ENCODE assay signal across 25 cellular contexts in the genomic region with DNA sequence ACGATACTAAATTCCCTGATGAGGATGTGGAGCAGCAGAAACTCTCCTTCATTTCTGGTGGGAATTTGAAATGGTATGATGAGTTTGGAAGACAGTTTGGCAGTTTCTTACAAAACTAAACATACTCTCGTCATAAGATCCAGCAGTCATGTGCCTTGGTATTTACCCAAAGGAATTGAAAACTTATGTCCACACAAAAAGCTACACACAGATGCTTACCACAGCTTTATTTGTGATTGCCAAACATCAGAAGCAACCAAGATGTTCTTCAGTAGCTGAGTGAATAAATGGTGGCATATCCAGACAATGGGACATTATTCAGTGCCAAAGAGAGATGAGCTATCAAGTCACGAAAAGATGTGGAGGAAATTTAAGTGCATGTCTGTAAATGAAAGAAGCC.
"Had no signal": no experiment of that assay in that cellular context is flagged by ENCODE, and none has a peak within 500 bp of the region (broad histone marks: within the 10 kb centered on the region; RNA-seq: fewer than 3 reads in every experiment).

No MANE protein-coding gene starts in this region.

- H3K4me1 ChIP-seq: vagina had no signal

- H3K4me1 Mint-ChIP-seq: memory B cell, natural killer cell had no signal

- H3K27me3 Mint-ChIP-seq: memory B cell had no signal

- H3K4me3 ChIP-seq: colonic mucosa, gastrocnemius medialis, heart left ventricle, hepatocyte, lung, ovary, right atrium auricular region, smooth muscle cell, stomach, thyroid gland, vagina had no signal

- H3K9me3 ChIP-seq: colonic mucosa, gastrocnemius medialis, ovary, thyroid gland, vagina had no signal

- ATAC-seq: gastrocnemius medialis, heart left ventricle, left lobe of liver, natural killer cell, sciatic nerve had no signal

- H3K27ac Mint-ChIP-seq: memory B cell, natural killer cell had no signal

- H3K36me3 ChIP-seq: colonic mucosa, gastrocnemius medialis, heart left ventricle, ovary, right atrium auricular region, stomach, thyroid gland, vagina had no signal

- DNase-seq: colonic mucosa; dermis blood vessel endothelial cell; effector memory CD4-positive, alpha-beta T cell; gastrocnemius medialis; heart left ventricle; kidney; natural killer cell; occipital lobe; ovary; stimulated activated CD4-positive, alpha-beta T cell treated with anti-CD3 and anti-CD28 coated beads, Interleukin-12 subunit alpha, Interleukin-12 subunit beta, amount 100 ng/mL, for 4 hours; stimulated activated CD4-positive, alpha-beta T cell treated with anti-CD3 and anti-CD28 coated beads, Interleukin-1b, Interleukin-23, amount 100 ng/mL, for 48 hours; stimulated activated CD4-positive, alpha-beta T cell treated with anti-CD3 and anti-CD28 coated beads, Interleukin-4, amount 100 ng/mL, for 1 hour; stimulated activated CD8-positive, alpha-beta memory T cell treated with anti-CD3 and anti-CD28 coated beads, Interleukin-4, amount 100 ng/mL, for 48 hours; stimulated activated naive CD4-positive, alpha-beta T cell treated with Interleukin-2 at 50 U/mL for 16 hours; stomach; thyroid gland; trophoblast cell had no signal

- H3K4me3 Mint-ChIP-seq: memory B cell, natural killer cell had no signal

- H3K27ac ChIP-seq: colonic mucosa, gastrocnemius medialis, heart left ventricle, hepatocyte, ovary, right atrium auricular region, stomach, thyroid gland, vagina had no signal
